In the genomic region with DNA sequence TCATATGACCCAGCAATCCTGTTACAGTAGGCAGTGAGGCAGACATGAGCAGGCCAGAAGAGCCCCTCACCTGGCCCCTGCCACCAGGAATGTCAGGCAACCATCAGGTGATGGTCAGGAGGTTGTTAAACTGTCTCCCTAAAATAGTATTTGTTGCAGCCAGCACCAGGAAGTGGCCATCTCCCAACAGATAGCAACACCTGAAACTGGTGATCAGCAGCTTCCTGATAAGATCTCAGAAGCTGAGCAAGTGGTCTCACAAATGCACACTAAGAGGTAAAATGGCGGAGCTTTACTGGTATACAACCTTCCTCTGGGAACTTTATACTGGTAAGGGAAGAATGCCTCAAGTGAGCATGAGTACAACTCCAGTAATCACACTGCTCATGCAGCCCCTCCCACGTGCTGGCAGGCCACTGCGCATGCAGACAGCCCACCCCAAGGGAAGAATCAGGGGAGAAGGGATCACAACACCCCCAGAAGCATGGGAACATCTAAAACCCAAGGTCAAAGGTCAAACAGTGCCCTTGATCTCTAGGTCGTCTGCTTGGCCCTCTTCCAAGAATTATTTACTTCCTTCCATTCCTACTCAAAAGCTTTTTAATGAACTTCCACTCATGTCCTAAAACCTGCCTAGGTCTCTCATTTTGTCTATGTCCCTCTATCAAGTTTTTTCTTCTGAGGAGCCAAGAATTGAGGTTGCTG, we compare ENCODE assay signal across 18 cellular contexts.
"Had no signal": no experiment of that assay in that cellular context is flagged by ENCODE, and none has a peak within 500 bp of the region (broad histone marks: within the 10 kb centered on the region; RNA-seq: fewer than 3 reads in every experiment).

No MANE protein-coding gene starts in this region.

- H3K27me3 Mint-ChIP-seq: progenitor cell of endocrine pancreas, type B pancreatic cell had no signal

- H3K36me3 ChIP-seq: brain microvascular endothelial cell, suprapubic skin had no signal

- H3K9me3 Mint-ChIP-seq: activated naive CD8-positive, alpha-beta T cell treated with anti-CD3 and anti-CD28 coated beads, Interleukin-2, amount 10 ng/mL, durations not matched to agents 7 days and 5 days; memory B cell had no signal

- H3K36me3 Mint-ChIP-seq: activated naive CD8-positive, alpha-beta T cell treated with anti-CD3 and anti-CD28 coated beads, Interleukin-2, amount 10 ng/mL, durations not matched to agents 7 days and 5 days; memory B cell; type B pancreatic cell had no signal

- H3K9me3 ChIP-seq: suprapubic skin had no signal

- H3K4me3 ChIP-seq: suprapubic skin had no signal

- H3K27ac ChIP-seq: brain microvascular endothelial cell, suprapubic skin had no signal

- H3K4me1 Mint-ChIP-seq: activated naive CD8-positive, alpha-beta T cell treated with anti-CD3 and anti-CD28 coated beads, Interleukin-2, amount 10 ng/mL, durations not matched to agents 7 days and 5 days; memory B cell; nephron had no signal

- H3K27ac Mint-ChIP-seq: activated naive CD8-positive, alpha-beta T cell treated with anti-CD3 and anti-CD28 coated beads, Interleukin-2, amount 10 ng/mL, durations not matched to agents 7 days and 5 days; memory B cell; nephron; progenitor cell of endocrine pancreas; type B pancreatic cell had no signal

- H3K4me3 Mint-ChIP-seq: activated naive CD8-positive, alpha-beta T cell treated with anti-CD3 and anti-CD28 coated beads, Interleukin-2, amount 10 ng/mL, durations not matched to agents 7 days and 5 days; memory B cell; nephron; type B pancreatic cell had no signal

- DNase-seq: activated CD4-positive, alpha-beta T cell treated with anti-CD3 and anti-CD28 coated beads, Interleukin-2, amount 50 U/mL, for 1 hour; activated naive CD4-positive, alpha-beta T cell; activated naive CD8-positive, alpha-beta T cell treated with anti-CD3 and anti-CD28 coated beads, Interleukin-2, amount 10 ng/mL, durations not matched to agents 7 days and 5 days; brain microvascular endothelial cell; cortex of kidney; effector memory CD4-positive, alpha-beta T cell; head of caudate nucleus; nucleus accumbens; right cardiac atrium; small intestine; stimulated activated CD4-positive, alpha-beta T cell treated with anti-CD3 and anti-CD28 coated beads, Interleukin-4, amount 100 ng/mL, for 4 hours; stimulated activated CD8-positive, alpha-beta memory T cell treated with anti-CD3 and anti-CD28 coated beads, Interleukin-4, amount 100 ng/mL, for 48 hours; stimulated activated naive CD4-positive, alpha-beta T cell treated with Interleukin-2 at 50 U/mL for 16 hours had no signal

- H3K27me3 ChIP-seq: brain microvascular endothelial cell, suprapubic skin had no signal
